In genomic region chr19:53871448-53871847, GRCh38 we compare ENCODE assay signal across 14 cellular contexts. TPM values are rescaled to one million over a fixed set of nuclear protein-coding genes. Genes with fewer than 3 reads are reported as not detected.
A peak's percentile ranks its signal among the peaks of the same experiment; 100 is the strongest.
DNase-seq lines count a peak whose midpoint lies in the region; ATAC-seq and TF ChIP-seq lines count a peak whose summit lies in the region.
"Had no signal": no experiment of that assay in that cellular context is flagged by ENCODE, and none has a peak within 500 bp of the region (broad histone marks: within the 10 kb centered on the region; RNA-seq: fewer than 3 reads in every experiment).

No MANE protein-coding gene starts in this region.

- peaks cover 43% of the 10 kb centered on the region for H3K36me3 Mint-ChIP-seq in CD8-positive, alpha-beta T cell
- H3K36me3 Mint-ChIP-seq in activated naive CD8-positive, alpha-beta T cell treated with anti-CD3 and anti-CD28 coated beads for 36 hours: peaks cover 32% of the 10 kb centered on the region
- H3K36me3 Mint-ChIP-seq in nephron (ENCODE audit: low read depth): peaks cover 36% of the 10 kb centered on the region

- H2AFZ ChIP-seq in Loucy (ENCODE audit: low read length): no peak overlapping the region

- POLR2A ChIA-PET in CD8-positive, alpha-beta T cell (lab: Charles Lee): no interaction called here

- ATAC-seq in CD8-positive, alpha-beta T cell: no peak
- no peak for ATAC-seq in HG02678 (IDR thresholded peaks at IDR 0.05; ENCODE audit: unreplicated experiment)
- ATAC-seq: left cardiac atrium had no signal

- peaks cover 2% of the 10 kb centered on the region for H3K9me3 Mint-ChIP-seq in CD8-positive, alpha-beta T cell
- peaks cover 5% of the 10 kb centered on the region for H3K9me3 Mint-ChIP-seq in activated naive CD8-positive, alpha-beta T cell treated with anti-CD3 and anti-CD28 coated beads for 36 hours
- no peaks in the 10 kb centered on the region for H3K9me3 Mint-ChIP-seq in nephron

- H4K20me1 ChIP-seq in Loucy (ENCODE audit: insufficient read depth, low read length, poor library complexity, severe bottlenecking): peaks cover 73% of the 10 kb centered on the region

- intact Hi-C loops in CD8-positive, alpha-beta T cell (cut with DNase I, micrococcal nuclease): loop anchor here in 1 of 2 experiments (10.0 kb wide), 2 partner anchors 503 to 1867 kb away; partner anchors contain the start of gene ZNF615
- intact Hi-C loops in vagina (cut with DNase I) (no loop called here), cardiac septum (cut with DNase I) (no loop called here)

- H3K27me3 ChIP-seq in CD8-positive, alpha-beta T cell (ENCODE audit: insufficient read depth, low read length): no peaks in the 10 kb centered on the region
- H3K27me3 ChIP-seq in Loucy (ENCODE audit: insufficient read depth, low read length, poor library complexity, severe bottlenecking) (peaks cover 3% of the 10 kb centered on the region), vagina (no peaks in the 10 kb centered on the region)

- peaks cover 12% of the 10 kb centered on the region for H3K36me3 ChIP-seq in CD8-positive, alpha-beta T cell (ENCODE audit: insufficient read depth, low read length)
- H3K36me3 ChIP-seq in Loucy (ENCODE audit: insufficient read depth, low read length) (peaks cover 27% of the 10 kb centered on the region; the same call in 1 of the 2 replicates), vagina (peaks cover 0 to 20% of the 10 kb centered on the region in 2 donors)

- H3K4me3 Mint-ChIP-seq in CD8-positive, alpha-beta T cell: peak overlapping the region; percentile 73
- peak overlapping the region; percentile 36 for H3K4me3 Mint-ChIP-seq in activated naive CD8-positive, alpha-beta T cell treated with anti-CD3 and anti-CD28 coated beads for 36 hours
- H3K4me3 Mint-ChIP-seq in nephron: peak overlapping the region; percentile 43 to 86 (median 81)

- no peak overlapping the region for H3K4me3 ChIP-seq in CD8-positive, alpha-beta T cell (ENCODE audit: low read depth, low read length)
- H3K4me3 ChIP-seq in Loucy (ENCODE audit: low read length, poor library complexity, severe bottlenecking) (peak overlapping the region; percentile 84), vagina (no peak overlapping the region)

- H3F3A ChIP-seq in Loucy (ENCODE audit: low read depth): no peaks in the 10 kb centered on the region

- H3K4me2 ChIP-seq in Loucy (ENCODE audit: low read depth, low read length, poor library complexity, severe bottlenecking): peak overlapping the region; percentile 90

- H3K9me3 ChIP-seq in CD8-positive, alpha-beta T cell (ENCODE audit: low read length): no peaks in the 10 kb centered on the region
- H3K9me3 ChIP-seq in Loucy (ENCODE audit: insufficient read depth, low read depth, low read length) (no peaks in the 10 kb centered on the region), vagina (no peaks in the 10 kb centered on the region)

- H3K27ac Mint-ChIP-seq in CD8-positive, alpha-beta T cell: peak overlapping the region; percentile 87
- H3K27ac Mint-ChIP-seq in activated naive CD8-positive, alpha-beta T cell treated with anti-CD3 and anti-CD28 coated beads for 36 hours: peak overlapping the region; percentile 66
- H3K27ac Mint-ChIP-seq in nephron: peak overlapping the region; percentile 1 to 43 (median 41)

- peak overlapping the region; percentile 98 for H3K9ac ChIP-seq in Loucy (ENCODE audit: low read depth, low read length, poor library complexity, severe bottlenecking)

- H3K9me2 ChIP-seq in Loucy (replicated peaks; ENCODE audit: low read depth, low read length): no peaks in the 10 kb centered on the region

- H3K27me3 Mint-ChIP-seq in CD8-positive, alpha-beta T cell (ENCODE audit: low read depth): no peaks in the 10 kb centered on the region
- H3K27me3 Mint-ChIP-seq in activated naive CD8-positive, alpha-beta T cell treated with anti-CD3 and anti-CD28 coated beads for 36 hours: no peaks in the 10 kb centered on the region
- no peaks in the 10 kb centered on the region for H3K27me3 Mint-ChIP-seq in nephron (ENCODE audit: low read depth)

- no peak for DNase-seq in CD8-positive, alpha-beta T cell
- DNase-seq in activated naive CD8-positive, alpha-beta T cell treated with anti-CD3 and anti-CD28 coated beads for 36 hours: no peak
- DNase-seq in vagina (ENCODE audit: extremely low spot score in 2 of 2) (no peak), H4 (ENCODE audit: low spot score) (no peak), cardiac septum (ENCODE audit: low spot score) (no peak)
- DNase-seq: amniotic stem cell, left cardiac atrium had no signal

- H3K4me1 ChIP-seq in CD8-positive, alpha-beta T cell (ENCODE audit: insufficient read depth, low read length): peaks cover 55% of the 10 kb centered on the region
- H3K4me1 ChIP-seq in Loucy (ENCODE audit: insufficient read depth, low read length, poor library complexity, severe bottlenecking) (peaks cover 47% of the 10 kb centered on the region), vagina (peaks cover 46% of the 10 kb centered on the region)

- TF ChIP-seq CTCF in CD8-positive, alpha-beta T cell (IDR thresholded peaks at IDR 0.05): no peak
- TF ChIP-seq CTCF in Loucy (conservative IDR thresholded peaks at IDR 0.05; ENCODE audit: low read length): no peak
- no peak for TF ChIP-seq CTCF in nephron (IDR thresholded peaks at IDR 0.05; ENCODE audit: unreplicated experiment in 3 of 3)
- TF ChIP-seq CTCF in vagina (IDR thresholded peaks at IDR 0.05): no peak

- H3K4me1 Mint-ChIP-seq in CD8-positive, alpha-beta T cell (ENCODE audit: low read depth): peaks cover 62% of the 10 kb centered on the region
- peaks cover 56% of the 10 kb centered on the region for H3K4me1 Mint-ChIP-seq in activated naive CD8-positive, alpha-beta T cell treated with anti-CD3 and anti-CD28 coated beads for 36 hours
- H3K4me1 Mint-ChIP-seq in nephron: peaks cover 45% of the 10 kb centered on the region

- H3K79me2 ChIP-seq in Loucy (ENCODE audit: insufficient read depth, low read length): peaks cover 87% of the 10 kb centered on the region

- H3K27ac ChIP-seq in CD8-positive, alpha-beta T cell (ENCODE audit: low read depth, low read length): no peak overlapping the region
- no peak overlapping the region for H3K27ac ChIP-seq in vagina

- no peak for TF ChIP-seq POLR2A in vagina (IDR thresholded peaks at IDR 0.05)

- CTCF ChIA-PET in CD8-positive, alpha-beta T cell (lab: Charles Lee): interaction anchor here (1.7 to 1.8 kb wide), 2 partner anchors 11 to 18 kb away, joined by 8 to 9 read pairs; partner anchors contain the start of gene PRKCG

RNA-seq across cellular contexts. Expression of gene MYADM, which starts 3.8 kb away (rescaled TPM):
- total RNA-seq in CD8-positive, alpha-beta T cell: 100 to 1,000 TPM; 241 to 251 TPM
- 10 to 100 TPM; 30.9 to 32.1 TPM for total RNA-seq in activated naive CD8-positive, alpha-beta T cell treated with anti-CD3 and anti-CD28 coated beads for 36 hours
- total RNA-seq in vagina (68.3 TPM), cardiac septum (211 TPM)
- 4.8 and 17.3 TPM in 2 replicates for total RNA-seq in H4 (2014; rRNA removed; shearing (Covaris generic))

RNA-seq across cellular contexts. Expression of gene PRKCG, which starts 10.5 kb away (rescaled TPM):
- 1 to 10 TPM in 1 of 2 experiments, under 1 TPM in 1; 0.28 to 1.1 TPM for total RNA-seq in CD8-positive, alpha-beta T cell
- total RNA-seq in activated naive CD8-positive, alpha-beta T cell treated with anti-CD3 and anti-CD28 coated beads for 36 hours: under 1 TPM in 1 of 2 experiments, not detected in 1; 0.35 TPM
- total RNA-seq in vagina: not detected
- total RNA-seq in H4 (2014; rRNA removed; shearing (Covaris generic)): not detected in 2 replicates
- total RNA-seq in cardiac septum: not detected
- total RNA-seq: Daoy, fibroblast of lung, HT1080, left cardiac atrium had no signal

RNA-seq across cellular contexts. Expression of gene CACNG7, which starts 37.6 kb away (rescaled TPM):
- total RNA-seq in CD8-positive, alpha-beta T cell: not detected
- total RNA-seq in activated naive CD8-positive, alpha-beta T cell treated with anti-CD3 and anti-CD28 coated beads for 36 hours: not detected
- total RNA-seq in vagina (not detected), cardiac septum (not detected)
- total RNA-seq in H4 (2014; rRNA removed; shearing (Covaris generic)): not detected in 2 replicates
- total RNA-seq: HT1080, left cardiac atrium, NCI-H460 had no signal

RNA-seq across cellular contexts. Expression of gene NLRP12, which starts 47.3 kb away (rescaled TPM):
- total RNA-seq in CD8-positive, alpha-beta T cell: not detected
- under 1 TPM; 0.06 TPM for total RNA-seq in activated naive CD8-positive, alpha-beta T cell treated with anti-CD3 and anti-CD28 coated beads for 36 hours
- total RNA-seq in vagina: 0.49 TPM
- total RNA-seq in H4 (2014; rRNA removed; shearing (Covaris generic)): 0.31 and 0.37 TPM in 2 replicates
- total RNA-seq in cardiac septum: 0.57 TPM
- total RNA-seq: Daoy, fibroblast of lung, HT1080, NCI-H460 had no signal
